Comparison of ENCODE assay signal across 13 cellular contexts in the genomic region with DNA sequence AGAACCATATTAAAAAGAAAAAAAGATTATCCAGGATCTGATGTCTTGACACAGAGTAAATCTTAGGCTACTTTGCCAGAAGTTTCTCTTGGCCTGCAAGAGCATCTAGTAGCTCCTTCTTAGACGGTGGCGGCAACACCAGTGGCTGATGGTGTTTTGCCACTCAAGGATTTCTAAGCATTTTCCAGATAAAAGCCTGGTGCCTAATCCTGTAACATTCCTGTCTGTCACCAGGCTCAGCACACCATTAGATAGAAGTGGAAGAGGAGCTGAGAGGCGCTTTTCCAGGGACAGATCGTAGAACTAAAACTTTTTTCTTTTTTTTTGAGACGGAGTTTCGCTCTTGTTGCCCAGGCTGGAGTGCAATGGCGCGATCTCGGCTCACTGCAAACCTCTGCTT. TPM values are rescaled to one million over a fixed set of nuclear protein-coding genes. Genes with fewer than 3 reads are reported as not detected.
DNase-seq lines count a peak whose midpoint lies in the region; ATAC-seq and TF ChIP-seq lines count a peak whose summit lies in the region.
"Had no signal": no experiment of that assay in that cellular context is flagged by ENCODE, and none has a peak within 500 bp of the region (broad histone marks: within the 10 kb centered on the region; RNA-seq: fewer than 3 reads in every experiment).

No MANE protein-coding gene starts in this region.

- H3K27me3 ChIP-seq in cardiac muscle cell (no peaks in the 10 kb centered on the region), heart right ventricle (peaks cover 0 to 4% (median 0%) of the 10 kb centered on the region in 7 donors), sigmoid colon (no peaks in the 10 kb centered on the region)
- H3K27me3 ChIP-seq: BE2C had no signal

- H3K4me3 ChIP-seq in cardiac muscle cell = no peak overlapping the region
- H3K4me3 ChIP-seq in heart right ventricle = no peak overlapping the region
- no peak overlapping the region for H3K4me3 ChIP-seq in sigmoid colon

- H3K27ac Mint-ChIP-seq in WTC11 (peak overlapping the region; percentile 86), mesothelial cell of epicardium (peak overlapping the region; percentile 68)
- H3K27ac Mint-ChIP-seq: CD8-positive, alpha-beta T cell had no signal

- H3K4me1 ChIP-seq in cardiac muscle cell (ENCODE audit: low read depth) (peaks cover 32% of the 10 kb centered on the region), heart right ventricle (peaks cover 3 to 28% (median 17%) of the 10 kb centered on the region in 9 donors), sigmoid colon (peaks cover 0 to 64% (median 43%) of the 10 kb centered on the region in 4 donors)

- DNase-seq in cardiac muscle cell (ENCODE audit: low read depth in 1 of 2, low spot score in 1 of 2) (peak in 1 of 2 donors; percentile 76), heart right ventricle (no peak), WTC11 (ENCODE audit: low spot score) (no peak), mesothelial cell of epicardium (ENCODE audit: low spot score in 2 of 2, unreplicated experiment in 2 of 2) (no peak), sigmoid colon (no peak), hippocampal formation (lab: John Stamatoyannopoulos, UW) (no peak)
- DNase-seq: BE2C; CD8-positive, alpha-beta T cell; DND-41; GDM1; HCEC 1CT had no signal

- CTCF ChIA-PET in WTC11 (lab: Charles Lee) = interaction anchor here (0.6 to 3.4 kb wide), 6 partner anchors 8 to 297 kb away, joined by 3 to 21 read pairs (median 10); no protein-coding TSS in a partner anchor

- H3K9me3 Mint-ChIP-seq in WTC11 (no peaks in the 10 kb centered on the region), mesothelial cell of epicardium (no peaks in the 10 kb centered on the region)
- H3K9me3 Mint-ChIP-seq: CD8-positive, alpha-beta T cell had no signal

- no peaks in the 10 kb centered on the region for H3K9me3 ChIP-seq in cardiac muscle cell (ENCODE audit: low read depth)
- H3K9me3 ChIP-seq in heart right ventricle = no peaks in the 10 kb centered on the region
- H3K9me3 ChIP-seq in sigmoid colon = no peaks in the 10 kb centered on the region
- H3K9me3 ChIP-seq: BE2C had no signal

- H3K27ac ChIP-seq in cardiac muscle cell (peak overlapping the region; percentile 59), heart right ventricle (no peak overlapping the region), sigmoid colon (peak overlapping the region in 3 of 4 donors; percentile 13 to 77 (median 37))
- H3K27ac ChIP-seq: C4-2B had no signal

- ATAC-seq in heart right ventricle (no peak), WTC11 (no peak), GM19328 (IDR thresholded peaks at IDR 0.05; ENCODE audit: unreplicated experiment) (no peak)
- ATAC-seq: CD8-positive, alpha-beta T cell had no signal

- H3K4me1 Mint-ChIP-seq in WTC11 (no peaks in the 10 kb centered on the region), mesothelial cell of epicardium (peaks cover 29% of the 10 kb centered on the region)

- intact Hi-C loops in heart right ventricle (cut with DNase I) = loop anchor here in 2 of 10 donors (5.0 to 10.0 kb wide), 2 partner anchors 289 to 292 kb away; no protein-coding TSS in a partner anchor
- intact Hi-C loops in sigmoid colon (cut with DNase I) = loop anchor here (10.0 kb wide), 1 partner anchor 942 kb away; no protein-coding TSS in a partner anchor

- no peak for TF ChIP-seq EP300 in sigmoid colon (IDR thresholded peaks at IDR 0.05)

- POLR2A ChIA-PET in WTC11 (lab: Charles Lee) = interaction anchor here (1.2 kb wide), 1 partner anchor 8 kb away, joined by 4 read pairs; no protein-coding TSS in a partner anchor

- H3K4me3 Mint-ChIP-seq in WTC11 (no peak overlapping the region), mesothelial cell of epicardium (no peak overlapping the region)
- H3K4me3 Mint-ChIP-seq: CD8-positive, alpha-beta T cell had no signal

- no peaks in the 10 kb centered on the region for H3K36me3 Mint-ChIP-seq in WTC11
- peaks cover 13% of the 10 kb centered on the region for H3K36me3 Mint-ChIP-seq in mesothelial cell of epicardium
- H3K36me3 Mint-ChIP-seq: CD8-positive, alpha-beta T cell had no signal

- TF ChIP-seq CTCF in cardiac muscle cell (IDR thresholded peaks at IDR 0.05; ENCODE audit: low read depth, low read length) = no peak
- TF ChIP-seq CTCF in heart right ventricle (IDR thresholded peaks at IDR 0.05) = no peak
- TF ChIP-seq CTCF in WTC11 (IDR thresholded peaks at IDR 0.05) = no peak
- TF ChIP-seq CTCF in mesothelial cell of epicardium (IDR thresholded peaks at IDR 0.05; ENCODE audit: unreplicated experiment) = no peak
- no peak for TF ChIP-seq CTCF in sigmoid colon (IDR thresholded peaks at IDR 0.05)

- TF ChIP-seq POLR2A in sigmoid colon (IDR thresholded peaks at IDR 0.05) = no peak

- H3K27me3 Mint-ChIP-seq in WTC11 (ENCODE audit: low read depth) (no peaks in the 10 kb centered on the region), mesothelial cell of epicardium (ENCODE audit: low read depth) (peaks cover 9% of the 10 kb centered on the region)

- H3K36me3 ChIP-seq in cardiac muscle cell (peaks cover 29% of the 10 kb centered on the region), heart right ventricle (peaks cover 0 to 10% (median 0%) of the 10 kb centered on the region in 9 donors), sigmoid colon (peaks cover 0 to 29% (median 7%) of the 10 kb centered on the region in 4 donors)
- H3K36me3 ChIP-seq: BE2C had no signal

- 55 to 72% methylated on average over 9 of the region's 9 CpGs for WGBS in heart right ventricle, 2 donors
- WGBS in sigmoid colon, 2 donors = 91 to 94% methylated on average over 9 of the region's 9 CpGs

TF ChIP-seq in WTC11, 78 proteins besides CTCF, POLR2A, EP300 and RAD21 (continues in another document):
- TF ChIP-seq, protein P1, sequence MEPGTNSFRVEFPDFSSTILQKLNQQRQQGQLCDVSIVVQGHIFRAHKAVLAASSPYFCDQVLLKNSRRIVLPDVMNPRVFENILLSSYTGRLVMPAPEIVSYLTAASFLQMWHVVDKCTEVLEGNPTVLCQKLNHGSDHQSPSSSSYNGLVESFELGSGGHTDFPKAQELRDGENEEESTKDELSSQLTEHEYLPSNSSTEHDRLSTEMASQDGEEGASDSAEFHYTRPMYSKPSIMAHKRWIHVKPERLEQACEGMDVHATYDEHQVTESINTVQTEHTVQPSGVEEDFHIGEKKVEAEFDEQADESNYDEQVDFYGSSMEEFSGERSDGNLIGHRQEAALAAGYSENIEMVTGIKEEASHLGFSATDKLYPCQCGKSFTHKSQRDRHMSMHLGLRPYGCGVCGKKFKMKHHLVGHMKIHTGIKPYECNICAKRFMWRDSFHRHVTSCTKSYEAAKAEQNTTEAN (CRISPR knock-in tag; IDR thresholded peaks at IDR 0.05) = no peak
- no peak for TF ChIP-seq ZNF281 (CRISPR knock-in tag; IDR thresholded peaks at IDR 0.05)
- TF ChIP-seq JAZF1 (CRISPR knock-in tag; IDR thresholded peaks at IDR 0.05) = no peak
- no peak for TF ChIP-seq ZNF671 (CRISPR knock-in tag; IDR thresholded peaks at IDR 0.05)
- no peak for TF ChIP-seq NR3C1 (CRISPR knock-in tag; conservative IDR thresholded peaks at IDR 0.05; ENCODE audit: low read depth)
- TF ChIP-seq GABPB1 (CRISPR knock-in tag; IDR thresholded peaks at IDR 0.05) = no peak

RNA-seq across cellular contexts. Expression of gene WNT5B, which starts 14.0 kb away (rescaled TPM):
- 152 and 206 TPM in 2 replicates for total RNA-seq in cardiac muscle cell
- polyA plus RNA-seq in cardiac muscle cell = 170 and 240 TPM in 2 replicates
- 1 to 10 TPM in 5 of 10 donors, under 1 TPM in 5; 0.34 to 2.5 (median 1.2) TPM for total RNA-seq in heart right ventricle
- polyA plus RNA-seq in heart right ventricle = 1 to 10 TPM; 1.6 to 2.4 TPM
- total RNA-seq in WTC11 (2021) = 4.3 to 4.6 TPM (median 4.5 TPM) in 3 replicates
- 54.4 to 58.3 TPM (median 56.2 TPM) in 3 replicates for total RNA-seq in mesothelial cell of epicardium
- total RNA-seq in sigmoid colon = 10 to 100 TPM in 3 of 4 donors, 1 to 10 TPM in 1; 8.4 to 72.3 (median 22.1) TPM
- 1 to 10 TPM in 2 of 3 donors, under 1 TPM in 1; 0.69 to 3.5 (median 1.8) TPM for polyA plus RNA-seq in sigmoid colon
- total RNA-seq: CD8-positive, alpha-beta T cell had no signal

RNA-seq across cellular contexts. Expression of gene ADIPOR2, which starts 47.8 kb away (rescaled TPM):
- total RNA-seq in cardiac muscle cell = 25.0 and 25.7 TPM in 2 replicates
- 5.8 and 7.1 TPM in 2 replicates for polyA plus RNA-seq in cardiac muscle cell
- 10 to 100 TPM; 33.5 to 47.7 (median 42.1) TPM for total RNA-seq in heart right ventricle
- 10 to 100 TPM; 18.5 to 27.9 TPM for polyA plus RNA-seq in heart right ventricle
- 36.0 to 39.2 TPM (median 38.4 TPM) in 3 replicates for total RNA-seq in WTC11 (2021)
- total RNA-seq in mesothelial cell of epicardium = 77.2 to 87.3 TPM (median 77.4 TPM) in 3 replicates
- 10 to 100 TPM; 25.2 to 29.6 (median 27.9) TPM for total RNA-seq in sigmoid colon
- 10 to 100 TPM; 34.2 to 65.9 (median 41.6) TPM for polyA plus RNA-seq in sigmoid colon

RNA-seq across cellular contexts. Expression of gene FBXL14, which starts 48.7 kb away (rescaled TPM):
- total RNA-seq in cardiac muscle cell (22.4 and 27.8 TPM in 2 replicates), heart right ventricle (1 to 10 TPM; 4.8 to 8.4 (median 7.0) TPM), WTC11 (2021) (12.0 to 14.6 TPM (median 12.9 TPM) in 3 replicates), mesothelial cell of epicardium (14.1 to 14.8 TPM (median 14.3 TPM) in 3 replicates), sigmoid colon (10 to 100 TPM in 2 of 4 donors, 1 to 10 TPM in 2; 7.5 to 12.2 (median 10.0) TPM)
- polyA plus RNA-seq in cardiac muscle cell (17.8 and 34.3 TPM in 2 replicates), heart right ventricle (1 to 10 TPM; 1.5 to 4.4 TPM), sigmoid colon (10 to 100 TPM; 13.2 to 26.4 (median 20.8) TPM)

Comparison
In these comparisons a context has a peak if more than half of its experiments do, and no peak if none do; other contexts are left out.
1. H3K27ac ChIP-seq: peak in cardiac muscle cell (single experiment) and sigmoid colon (3 of 4); none in heart right ventricle (0 of 10).